In the genomic region with DNA sequence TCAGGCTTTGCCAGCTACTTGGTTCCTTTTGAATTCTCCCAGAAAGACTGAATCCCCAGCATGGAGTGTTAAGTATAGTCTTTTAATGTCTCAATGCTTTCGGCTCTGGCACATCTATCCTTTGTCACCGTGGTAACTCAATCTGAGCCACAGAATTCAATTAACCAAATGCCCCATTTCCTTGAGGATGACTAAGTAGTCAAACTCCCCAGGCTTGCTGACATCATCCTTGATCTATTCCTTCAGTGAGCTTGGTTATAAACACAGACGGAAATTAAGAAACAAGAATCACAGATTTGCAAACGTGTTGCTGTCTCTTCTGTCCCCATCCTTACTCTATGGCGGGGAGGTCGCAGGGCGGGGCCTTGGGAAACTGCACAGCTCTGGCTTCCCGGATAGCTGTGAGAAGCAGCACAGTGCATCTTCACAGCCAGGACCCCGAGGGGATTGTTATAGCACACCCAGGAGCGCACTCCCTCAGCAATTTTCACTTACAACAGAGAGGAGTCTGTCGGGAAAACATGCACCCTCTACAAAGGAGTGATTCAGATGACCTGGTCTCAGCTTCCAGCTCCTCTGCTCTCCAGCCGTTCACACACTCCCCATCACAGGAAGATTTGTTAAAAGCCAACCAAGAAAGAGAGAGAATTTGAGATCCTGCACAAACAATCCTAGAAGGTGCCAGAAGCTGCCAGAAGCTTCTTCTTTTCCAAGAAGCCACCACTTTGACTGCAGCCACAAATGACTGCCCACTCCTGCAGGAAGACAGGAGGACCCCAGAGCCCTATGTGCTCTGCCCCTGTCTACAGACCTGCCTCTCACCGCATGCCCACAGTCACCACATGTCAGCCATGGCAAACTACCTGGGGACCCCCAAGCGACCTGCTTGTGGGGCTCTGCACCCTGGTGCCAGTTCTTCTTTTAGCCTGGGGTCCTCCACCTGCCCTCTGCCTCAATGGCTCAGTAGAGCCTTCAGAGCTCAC, we compare ENCODE assay signal across 9 cellular contexts. TPM values are rescaled to one million over a fixed set of nuclear protein-coding genes. Genes with fewer than 3 reads are reported as not detected.
DNase-seq lines count a peak whose midpoint lies in the region; ATAC-seq, FAIRE-seq and TF ChIP-seq lines count a peak whose summit lies in the region.
"Had no signal": no experiment of that assay in that cellular context is flagged by ENCODE, and none has a peak within 500 bp of the region (broad histone marks: within the 10 kb centered on the region; RNA-seq: fewer than 3 reads in every experiment).

No MANE protein-coding gene starts in this region.

- CTCF ChIA-PET in AG04449 (lab: Yijun Ruan, JAX) (interaction anchor here (0.9 to 1.6 kb wide), 5 partner anchors 9 to 95 kb away, joined by 3 to 6 read pairs (median 4); no protein-coding TSS in a partner anchor), GM12878 (lab: Yijun Ruan, JAX) (no interaction called here)

- H3K79me2 ChIP-seq in GM12878 (ENCODE audit: control insufficient read depth, insufficient read depth, low read length) = no peaks in the 10 kb centered on the region

- POLR2A ChIA-PET in AG04449 (lab: Yijun Ruan, JAX) (interaction anchor here (0.5 to 2.1 kb wide), 7 partner anchors 9 to 107 kb away, joined by 3 to 11 read pairs (median 3); partner anchors contain the start of gene YWHAQ), GM12878 (lab: Charles Lee) (no interaction called here)

- H3K9me3 ChIP-seq in GM12878 (replicated peaks; ENCODE audit: control insufficient read depth, insufficient read depth, low read length) = no peaks in the 10 kb centered on the region

- in situ Hi-C loops in GM12878 (cut with MboI) = no loop called here

- DNase-seq in AG04449 (ENCODE audit: low read depth, low spot score) = peak; percentile 84
- DNase-seq in HTR-8/SVneo (ENCODE audit: insufficient read length, low spot score) = peak; percentile 74
- no peak for DNase-seq in GM12878 (ENCODE audit: low read depth, low spot score)
- peak; percentile 95 for DNase-seq in islet precursor cell
- no peak for DNase-seq in UCSD-AML1 (lab: John Stamatoyannopoulos, UW; ENCODE audit: unreplicated experiment)
- DNase-seq in RPMI8226 = no peak
- no peak for DNase-seq in activated gamma-delta T cell treated with Interleukin-2 at 50 U/mL for 16 hours

- H3K4me1 ChIP-seq in GM12878 (ENCODE audit: control insufficient read depth, insufficient read depth, low read length) = no peaks in the 10 kb centered on the region

- H3K27ac ChIP-seq in GM12878 (ENCODE audit: control insufficient read depth, insufficient read depth) = no peak overlapping the region

- intact Hi-C loops in GM12878 (cut with micrococcal nuclease; ENCODE audit: unreplicated experiment) = no loop called here

- no peaks in the 10 kb centered on the region for H3K36me3 ChIP-seq in GM12878 (ENCODE audit: control insufficient read depth in 2 of 2, insufficient read depth in 2 of 2, low read length in 1 of 2)

- H3K4me3 ChIP-seq in AG04449 (ENCODE audit: low read depth, low read length) = peak overlapping the region; percentile 47
- no peak overlapping the region for H3K4me3 ChIP-seq in GM12878

- no peak for TF ChIP-seq EP300 in GM12878 (IDR thresholded peaks at IDR 0.05; ENCODE audit: borderline replicate concordance in 1 of 2, control insufficient read depth in 1 of 2, low read depth in 2 of 2, low read length in 2 of 2)

- H4K20me1 ChIP-seq in GM12878 (ENCODE audit: control insufficient read depth, insufficient read depth) = no peaks in the 10 kb centered on the region

- FAIRE-seq in HTR-8/SVneo (lab: Jason Lieb, UNC) = no peak
- no peak for FAIRE-seq in GM12878 (lab: Jason Lieb, UNC)
- FAIRE-seq: G401.6 had no signal

- TF ChIP-seq POLR2A in GM12878 (IDR thresholded peaks at IDR 0.05; ENCODE audit: low read depth, low read length) = no peak

- SMC1A ChIA-PET in GM12878 (lab: Charles Lee; ENCODE audit: uncharacterized antibody, unreplicated experiment) = interaction anchor here (0.9 kb wide), 1 partner anchor 14 kb away, joined by 3 read pairs; no protein-coding TSS in a partner anchor

- ATAC-seq in GM12878 (no peak), HG03108 (IDR thresholded peaks at IDR 0.05; ENCODE audit: unreplicated experiment) (no peak)

- TF ChIP-seq RAD21 in GM12878 (IDR thresholded peaks at IDR 0.05; ENCODE audit: insufficient read depth, low read depth, low read length) = no peak

- H3K4me2 ChIP-seq in GM12878 (ENCODE audit: control insufficient read depth, insufficient read depth) = no peak overlapping the region

- no peak overlapping the region for H3K9ac ChIP-seq in GM12878 (ENCODE audit: control insufficient read depth, insufficient read depth, low read length)

- TF ChIP-seq CTCF in AG04449 (IDR thresholded peaks at IDR 0.05; ENCODE audit: insufficient read depth, low read length, missing control alignments) (no peak), GM12878 (IDR thresholded peaks at IDR 0.05 in 2 of 3, conservative IDR thresholded peaks at IDR 0.05 in 1 of 3; ENCODE audit: control insufficient read depth in 2 of 3, extremely low read depth in 1 of 3, insufficient read depth in 1 of 3, low read depth in 3 of 3, low read length in 3 of 3) (no peak)

- 0 out of 4 replicates have a peak, but pooled peaks cover 0 to 2% of the 10 kb centered on the region in 2 experiments for H3K27me3 ChIP-seq in GM12878 (replicated peaks in 1 of 2; ENCODE audit: control insufficient read depth in 2 of 2, insufficient read depth in 2 of 2, low read length in 1 of 2)

- 65% methylated on average over 13 of the region's 14 CpGs for WGBS in GM12878 (ENCODE audit: insufficient coverage, insufficient replicate concordance, low lambda C conversion rate, missing lambda C conversion rate)

- RAD21 ChIA-PET in GM12878 (lab: Charles Lee; ENCODE audit: unreplicated experiment) = no interaction called here

- no peak overlapping the region for H2AFZ ChIP-seq in GM12878 (ENCODE audit: control insufficient read depth, low read depth, low read length)

- BruUV-seq in GM12878 (replicated peaks; lab: Mats Ljungman, UMichigan) = no TSS peak

TF ChIP-seq in GM12878, 131 proteins besides CTCF, POLR2A, EP300 and RAD21:
- TF ChIP-seq BCL3 (IDR thresholded peaks at IDR 0.05; ENCODE audit: borderline replicate concordance, insufficient read depth, low read depth, low read length, poor library complexity, severe bottlenecking) (peak; percentile 22), SPI1 (IDR thresholded peaks at IDR 0.05; ENCODE audit: borderline replicate concordance, insufficient read depth, low read depth, low read length) (no peak)

RNA-seq across cellular contexts. Expression of gene YWHAQ, which starts 44.9 kb away (rescaled TPM):
- total RNA-seq in GM12878 (2013; cell fraction: nucleolus; rRNA removed) = 50.8 and 56.1 TPM in 2 replicates
- total RNA-seq in GM12878 (2014; rRNA removed) (120 and 131 TPM in 2 replicates), GM12878 (2014; rRNA removed; fragmentation: Illumina TruSeq; extraction: Trizol) (191 and 196 TPM in 2 replicates), GM12878 (2021) (283 and 290 TPM in 2 replicates)
- polyA plus RNA-seq in GM12878 (2011; ENCODE audit: low read depth) = 105 TPM
- polyA plus RNA-seq in GM12878 (2011; rRNA removed) (309 and 430 TPM in 2 replicates), GM12878 (2014; fragmentation: Illumina TruSeq; extraction: Trizol) (241 and 289 TPM in 2 replicates), GM12878 (2014; fragmentation: Nextera tagmentation; extraction: Ambion mirVana) (100 to 1,000 TPM in 1 of 2 experiments, 10 to 100 TPM in 1; 63.0 to 136 TPM), GM12878 (2014; rRNA removed) (178 and 197 TPM in 2 replicates), GM12878 (2016; fragmentation: Nextera tagmentation; extraction: Ambion mirVana) (100 to 1,000 TPM; 513 to 515 TPM)
- polyA plus RNA-seq in GM12878 (2011; cell fraction: cytosol; rRNA removed) = 158 and 161 TPM in 2 replicates
- 85.4 and 90.9 TPM in 2 replicates for polyA plus RNA-seq in GM12878 (2011; cell fraction: nucleus; rRNA removed)
- 160 and 183 TPM in 2 replicates for polyA plus RNA-seq in GM12878 (2012)
- 150 and 269 TPM in 2 replicates for polyA minus RNA-seq in GM12878 (2011; rRNA and poly(A)+ RNA removed)
- 127 and 130 TPM in 2 replicates for polyA minus RNA-seq in GM12878 (2011; cell fraction: cytosol; rRNA and poly(A)+ RNA removed)
- polyA minus RNA-seq in GM12878 (2011; cell fraction: nucleus; rRNA and poly(A)+ RNA removed) = 24.7 and 43.6 TPM in 2 replicates

Comparison
In these comparisons a context has a peak if more than half of its experiments do, and no peak if none do; other contexts are left out.
1. DNase-seq: peak in AG04449 (single experiment), HTR-8/SVneo (single experiment) and islet precursor cell (single experiment); none in GM12878 (single experiment), UCSD-AML1 (single experiment), RPMI8226 (single experiment) and activated gamma-delta T cell treated with Interleukin-2 at 50 U/mL for 16 hours (single experiment).